In the genomic region with DNA sequence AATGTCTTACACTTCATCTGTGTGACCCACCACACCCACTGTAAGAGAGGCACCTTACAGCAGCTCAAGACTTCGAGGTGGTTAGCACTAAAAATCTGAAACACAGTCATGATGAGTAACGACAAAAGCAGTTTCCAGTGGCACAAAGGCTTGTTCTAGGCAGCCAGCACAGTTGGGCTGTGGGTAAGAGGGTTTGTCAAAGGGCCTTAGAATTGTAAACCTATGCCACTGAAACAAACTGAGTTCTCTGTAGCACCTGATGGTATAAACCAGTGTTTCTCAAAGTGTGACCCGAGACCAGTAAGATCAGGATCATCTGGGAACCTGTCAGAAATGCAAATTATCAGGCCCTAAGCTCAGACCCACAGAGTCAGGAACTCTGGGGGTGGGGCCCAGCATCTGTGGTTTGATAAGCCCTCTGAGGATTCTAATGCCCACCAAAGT, we compare ENCODE assay signal across 8 cellular contexts. TPM values are rescaled to one million over a fixed set of nuclear protein-coding genes. Genes with fewer than 3 reads are reported as not detected.
DNase-seq lines count a peak whose midpoint lies in the region; ATAC-seq and TF ChIP-seq lines count a peak whose summit lies in the region.

No MANE protein-coding gene starts in this region.

- POLR2A ChIA-PET in activated B cell treated with CpG ODN at 0.5 μM for 24 hours (lab: Charles Lee): interaction anchor here (1.0 to 2.8 kb wide), 10 partner anchors 17 to 258 kb away, joined by 3 to 25 read pairs (median 5); partner anchors contain the start of gene DAPK2

- TF ChIP-seq POLR2A in prostate gland (IDR thresholded peaks at IDR 0.05): no peak

- WGBS in prostate gland: 86% methylated on average over 3 of the region's 3 CpGs

- intact Hi-C loops in activated B cell treated with CpG ODN at 0.5 μM for 24 hours (cut with micrococcal nuclease) (loop anchor here (1.0 to 2.0 kb wide), 7 partner anchors 23 to 258 kb away; no protein-coding TSS in a partner anchor), prostate gland (cut with DNase I) (no loop called here)

- H3K27me3 ChIP-seq in prostate gland (replicated peaks; ENCODE audit: insufficient read depth): no peaks in the 10 kb centered on the region

- ATAC-seq in activated B cell treated with CpG ODN at 0.5 μM for 24 hours (ENCODE audit: low read depth): peak; percentile 9

- H3K36me3 ChIP-seq in prostate gland: no peaks in the 10 kb centered on the region

- no peaks in the 10 kb centered on the region for H3K9me3 Mint-ChIP-seq in activated B cell treated with CpG ODN at 0.5 μM for 24 hours

- CTCF ChIA-PET in activated B cell treated with CpG ODN at 0.5 μM for 24 hours (lab: Charles Lee): interaction anchor here (1.0 to 3.7 kb wide), 9 partner anchors 23 to 257 kb away, joined by 3 to 59 read pairs (median 13); partner anchors contain the start of gene DAPK2

- H3K4me1 ChIP-seq in prostate gland (replicated peaks): no peaks in the 10 kb centered on the region

- TF ChIP-seq CTCF in activated B cell treated with CpG ODN at 0.5 μM for 24 hours (IDR thresholded peaks at IDR 0.05) (no peak), prostate gland (IDR thresholded peaks at IDR 0.05) (no peak)

- DNase-seq in HCEC 1CT (peak; percentile 43), activated B cell treated with CpG ODN at 0.5 μM for 24 hours (no peak), cerebellar nuclear complex (lab: John Stamatoyannopoulos, UW) (no peak), SW480 (ENCODE audit: low spot score) (no peak), prostate gland (ENCODE audit: low spot score) (no peak), G401 (ENCODE audit: low spot score) (no peak)
- peak; percentile 59 for DNase-seq in effector CD4-positive, alpha-beta T cell
- DNase-seq in stimulated activated CD8-positive, alpha-beta memory T cell treated with anti-CD3 and anti-CD28 coated beads, Interleukin-2, amount 100 ng/mL, for 48 hours (ENCODE audit: low read depth in 2 of 2): peak; percentile 25 to 40

- no peaks in the 10 kb centered on the region for H3K27me3 Mint-ChIP-seq in activated B cell treated with CpG ODN at 0.5 μM for 24 hours

- in situ Hi-C loops in G401 (cut with HindIII; ENCODE audit: low sequenced_read_pairs): no loop called here

- peak overlapping the region; percentile 89 for H3K27ac Mint-ChIP-seq in activated B cell treated with CpG ODN at 0.5 μM for 24 hours

- H3K4me3 ChIP-seq in prostate gland: no peak overlapping the region

- peak overlapping the region; percentile 69 for H3K4me3 Mint-ChIP-seq in activated B cell treated with CpG ODN at 0.5 μM for 24 hours

- no peaks in the 10 kb centered on the region for H3K9me3 ChIP-seq in prostate gland

- H3K4me1 Mint-ChIP-seq in activated B cell treated with CpG ODN at 0.5 μM for 24 hours: peaks cover 32% of the 10 kb centered on the region

- H3K27ac ChIP-seq in prostate gland: no peak overlapping the region

- no peaks in the 10 kb centered on the region for H3K36me3 Mint-ChIP-seq in activated B cell treated with CpG ODN at 0.5 μM for 24 hours (ENCODE audit: low read depth)

RNA-seq across cellular contexts. Expression of gene DAPK2, which starts 36.5 kb away (rescaled TPM):
- total RNA-seq in activated B cell treated with CpG ODN at 0.5 μM for 24 hours (4.2 and 4.3 TPM in 2 replicates), prostate gland (10 to 100 TPM; 13.8 to 40.4 TPM)
- total RNA-seq in G401 (2014; rRNA removed; shearing (Covaris generic)): 24.4 and 26.9 TPM in 2 replicates

Comparison
In these comparisons a context has a peak if more than half of its experiments do, and no peak if none do; other contexts are left out.
1. DNase-seq: peak in HCEC 1CT (single experiment), effector CD4-positive, alpha-beta T cell (single experiment) and stimulated activated CD8-positive, alpha-beta memory T cell treated with anti-CD3 and anti-CD28 coated beads, Interleukin-2, amount 100 ng/mL, for 48 hours (2 of 2); none in activated B cell treated with CpG ODN at 0.5 μM for 24 hours (single experiment), cerebellar nuclear complex (0 of 2), SW480 (single experiment), prostate gland (single experiment) and G401 (single experiment).